ENCODE assay signal across 14 cellular contexts in the genomic region with DNA sequence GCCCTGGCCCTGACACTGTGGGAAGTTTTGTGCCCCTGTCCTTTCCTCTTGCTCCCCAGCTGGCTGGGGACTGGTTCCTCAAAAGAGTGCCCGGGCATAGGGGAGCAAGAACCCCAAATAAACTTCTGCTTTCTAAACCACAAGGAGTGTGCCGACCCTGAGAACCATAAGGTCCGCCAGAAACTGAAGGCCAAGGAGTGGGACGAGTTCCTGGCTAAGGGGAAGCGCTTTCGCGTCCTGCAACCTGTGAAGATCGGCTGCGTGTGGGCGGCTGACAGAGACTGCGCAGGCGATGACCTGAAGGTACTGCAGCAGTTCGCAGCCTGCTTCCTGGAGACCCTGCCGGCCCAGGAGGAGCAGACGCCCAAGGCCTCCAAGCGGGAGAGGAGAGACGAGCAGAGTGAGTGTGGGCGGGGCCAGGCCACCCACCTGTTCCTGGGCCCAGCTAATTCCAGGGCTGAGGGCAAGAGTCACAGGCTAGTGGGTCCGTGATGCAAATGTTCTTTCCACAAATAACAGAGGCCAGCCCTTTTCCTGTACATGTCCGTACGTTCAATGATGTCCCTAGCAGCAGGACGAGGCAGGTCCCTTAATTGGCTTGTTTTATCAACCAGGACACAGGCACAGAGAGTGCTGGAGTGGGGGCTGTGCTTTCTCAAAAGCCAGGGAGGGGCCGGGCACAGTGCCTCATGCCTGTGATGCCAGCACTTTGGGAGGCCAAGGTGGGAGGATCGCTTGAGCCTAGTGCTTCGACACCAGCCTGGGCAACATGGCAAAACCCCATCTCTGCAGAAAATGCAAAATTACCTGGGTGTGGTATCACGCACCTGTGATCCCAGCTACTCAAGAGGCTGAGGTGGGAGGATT. TPM values are rescaled to one million over a fixed set of nuclear protein-coding genes. Genes with fewer than 3 reads are reported as not detected.
DNase-seq lines count a peak whose midpoint lies in the region; ATAC-seq, FAIRE-seq and TF ChIP-seq lines count a peak whose summit lies in the region.
"Had no signal": no experiment of that assay in that cellular context is flagged by ENCODE, and none has a peak within 500 bp of the region (broad histone marks: within the 10 kb centered on the region; RNA-seq: fewer than 3 reads in every experiment).

No MANE protein-coding gene starts in this region.

- H3K4me1 Mint-ChIP-seq in effector memory CD8-positive, alpha-beta T cell (ENCODE audit: low read depth in 2 of 2): no peaks in the 10 kb centered on the region
- H3K4me1 Mint-ChIP-seq: T-cell had no signal

- no peaks in the 10 kb centered on the region for H3K27me3 Mint-ChIP-seq in effector memory CD8-positive, alpha-beta T cell
- H3K27me3 Mint-ChIP-seq: T-cell had no signal

- H3K4me2 ChIP-seq in osteoblast (ENCODE audit: insufficient read depth, low read length): no peak overlapping the region

- H3K27ac ChIP-seq in osteoblast (ENCODE audit: low read depth, low read length): no peak overlapping the region

- H4K20me1 ChIP-seq in osteoblast (ENCODE audit: insufficient read depth, low read length): peaks cover 4% of the 10 kb centered on the region

- DNase-seq in GM12892 (ENCODE audit: insufficient read length) (no peak), KBM-7 (peak; percentile 42), osteoblast (ENCODE audit: insufficient read length, low spot score, missing footprints) (peak; percentile 77), SK-N-DZ (ENCODE audit: low spot score) (no peak), NCI-H1092 (lab: John Stamatoyannopoulos, UW) (no peak)
- no peak for DNase-seq in effector memory CD8-positive, alpha-beta T cell
- DNase-seq: activated effector memory CD4-positive, alpha-beta T cell treated with anti-CD3 and anti-CD28 coated beads, Interleukin-2, amount 50 U/mL, for 16 hours; erythroblast; NCI-H146; NCI-H82 had no signal

- peak overlapping the region in 1 of 2 donors; percentile 46 for H3K27ac Mint-ChIP-seq in effector memory CD8-positive, alpha-beta T cell
- H3K27ac Mint-ChIP-seq: T-cell had no signal

- H3K9me3 ChIP-seq in osteoblast (ENCODE audit: low read depth, low read length): no peaks in the 10 kb centered on the region

- H3K27me3 ChIP-seq in osteoblast (ENCODE audit: insufficient read depth, low read length): no peaks in the 10 kb centered on the region

- no peaks in the 10 kb centered on the region for H3K4me1 ChIP-seq in osteoblast (ENCODE audit: insufficient read depth, low read length)

- no peak overlapping the region for H3K4me3 ChIP-seq in osteoblast (ENCODE audit: insufficient read depth, low read length)

- TF ChIP-seq CTCF in osteoblast (IDR thresholded peaks at IDR 0.05; ENCODE audit: extremely low read depth, low read depth, low read length): no peak

- H3K36me3 ChIP-seq in osteoblast (ENCODE audit: insufficient read depth, low read length): peaks cover 13% of the 10 kb centered on the region

- in situ Hi-C loops in KBM-7 (cut with MboI; ENCODE audit: low pct_unique_long_range_greater_than_20kb, low sequenced_read_pairs): no loop called here

- no peaks in the 10 kb centered on the region for H3K9me3 Mint-ChIP-seq in effector memory CD8-positive, alpha-beta T cell
- H3K9me3 Mint-ChIP-seq: T-cell had no signal

- no peaks in the 10 kb centered on the region for H3K79me2 ChIP-seq in osteoblast (ENCODE audit: insufficient read depth, low read length)

- TF ChIP-seq POLR2A in GM12892 (IDR thresholded peaks at IDR 0.05; ENCODE audit: low read depth, low read length): peak; percentile 39; the same call in 1 of the 2 replicates

- no peak overlapping the region for H2AFZ ChIP-seq in osteoblast (ENCODE audit: low read length)

- FAIRE-seq in GM12892 (lab: Jason Lieb, UNC): peak; percentile 89
- FAIRE-seq: D721Med had no signal

- peak; percentile 46 for ATAC-seq in effector memory CD8-positive, alpha-beta T cell (replicated peaks)
- ATAC-seq in HG03196 (IDR thresholded peaks at IDR 0.05; ENCODE audit: unreplicated experiment): no peak
- ATAC-seq in GM18868 (IDR thresholded peaks at IDR 0.05; ENCODE audit: unreplicated experiment): no peak
- ATAC-seq: T-cell had no signal

- no peak overlapping the region for H3K4me3 Mint-ChIP-seq in effector memory CD8-positive, alpha-beta T cell
- H3K4me3 Mint-ChIP-seq: T-cell had no signal

- peaks cover 20% of the 10 kb centered on the region for H3K36me3 Mint-ChIP-seq in effector memory CD8-positive, alpha-beta T cell (ENCODE audit: insufficient read depth)

RNA-seq across cellular contexts. Expression of gene UBXN6, which starts 25.6 kb away (rescaled TPM):
- polyA plus RNA-seq in GM12892 (2012; ENCODE audit: missing spikeins): 16.7 TPM
- 120 and 136 TPM in 2 replicates for total RNA-seq in osteoblast
- 45.3 and 50.1 TPM in 2 replicates for polyA plus RNA-seq in SK-N-DZ (2014; cell fraction: cytosol; rRNA removed)
- 41.8 and 100 TPM in 2 replicates for polyA plus RNA-seq in SK-N-DZ (2014; cell fraction: nucleus; rRNA removed)

RNA-seq across cellular contexts. Expression of gene CHAF1A, which starts 29.6 kb away (rescaled TPM):
- polyA plus RNA-seq in GM12892 (2012; ENCODE audit: missing spikeins): 26.9 TPM
- total RNA-seq in osteoblast: 3.6 and 5.6 TPM in 2 replicates
- polyA plus RNA-seq in SK-N-DZ (2014; cell fraction: cytosol; rRNA removed): 44.2 and 55.5 TPM in 2 replicates
- 54.0 and 71.2 TPM in 2 replicates for polyA plus RNA-seq in SK-N-DZ (2014; cell fraction: nucleus; rRNA removed)

RNA-seq across cellular contexts. Expression of gene SH3GL1, which starts 31.7 kb away (rescaled TPM):
- polyA plus RNA-seq in GM12892 (2012; ENCODE audit: missing spikeins): 20.0 TPM
- total RNA-seq in osteoblast: 83.2 and 84.9 TPM in 2 replicates
- polyA plus RNA-seq in SK-N-DZ (2014; cell fraction: cytosol; rRNA removed): 47.0 and 62.2 TPM in 2 replicates
- polyA plus RNA-seq in SK-N-DZ (2014; cell fraction: nucleus; rRNA removed): 41.5 and 42.2 TPM in 2 replicates

RNA-seq across cellular contexts. Expression of gene HDGFL2, which starts 40.1 kb away (rescaled TPM):
- 15.9 TPM for polyA plus RNA-seq in GM12892 (2012; ENCODE audit: missing spikeins)
- total RNA-seq in osteoblast: 44.2 and 48.5 TPM in 2 replicates
- 65.8 and 106 TPM in 2 replicates for polyA plus RNA-seq in SK-N-DZ (2014; cell fraction: cytosol; rRNA removed)
- 127 and 128 TPM in 2 replicates for polyA plus RNA-seq in SK-N-DZ (2014; cell fraction: nucleus; rRNA removed)

Comparison
In these comparisons a context has a peak if more than half of its experiments do, and no peak if none do; other contexts are left out.
1. DNase-seq: peak in KBM-7 (single experiment) and osteoblast (single experiment); none in GM12892 (single experiment), effector memory CD8-positive, alpha-beta T cell (0 of 3), SK-N-DZ (single experiment) and NCI-H1092 (single experiment).